Comparison of ENCODE assay signal across 32 cellular contexts in genomic region chr16:73599870-73600269, GRCh38.
DNase-seq lines count a peak whose midpoint lies in the region; ATAC-seq, FAIRE-seq and TF ChIP-seq lines count a peak whose summit lies in the region.
"Had no signal": no experiment of that assay in that cellular context is flagged by ENCODE, and none has a peak within 500 bp of the region (broad histone marks: within the 10 kb centered on the region; RNA-seq: fewer than 3 reads in every experiment).

No MANE protein-coding gene starts in this region.

- BruUV-seq in K562 (replicated peaks; lab: Mats Ljungman, UMichigan): no TSS peak

- no peak overlapping the region for H4K91ac ChIP-seq in H1 (replicated peaks; ENCODE audit: insufficient read length, low read length)

- DNase-seq in DMS 273 (lab: John Stamatoyannopoulos, UW; ENCODE audit: unreplicated experiment): peak; percentile 3
- DNase-seq in DMS 273 treated with DMSO at 0.1 percent for 48 hours (lab: John Stamatoyannopoulos, UW): no peak
- DNase-seq in K562 (ENCODE audit: extremely low read depth in 1 of 4, low spot score in 3 of 4): no peak
- no peak for DNase-seq in H1 (ENCODE audit: low read depth in 1 of 2, low spot score in 2 of 2)
- no peak for DNase-seq in OCI-M2 (lab: John Stamatoyannopoulos, UW; ENCODE audit: unreplicated experiment)
- no peak for DNase-seq in NCI-H2107 treated with DMSO at 0.1 percent for 48 hours (lab: John Stamatoyannopoulos, UW; ENCODE audit: unreplicated experiment)
- DNase-seq: 8988T; ACHN; AML-193; BE2C; C1 segment of cervical spinal cord; Caco-2; Calu3; CD4-positive, alpha-beta memory T cell; CD4-positive, alpha-beta T cell; CD4-positive, CD25-positive, alpha-beta regulatory T cell; CD8-positive, alpha-beta memory T cell; CD8-positive, alpha-beta T cell; COR-L47; DMS153; DMS53; DMS79; DMS79 treated with DMSO at 0.1 percent for 48 hours; DND-41; EL had no signal

- H4K20me1 ChIP-seq in K562 (replicated peaks; ENCODE audit: control insufficient read depth, insufficient read depth, low read length) (no peaks in the 10 kb centered on the region), H1 (replicated peaks in 1 of 2; ENCODE audit: control insufficient read depth in 1 of 2, insufficient read depth in 2 of 2, low read length in 2 of 2) (no peaks in the 10 kb centered on the region)
- H4K20me1 ChIP-seq: BLaER1; BLaER1 treated with 17β-estradiol and CSF1 and Interleukin-3, amounts not matched to agents 10 nM and 100 nM had no signal

- H3K27me3 ChIP-seq in K562 (ENCODE audit: control insufficient read depth in 2 of 2, insufficient read depth in 2 of 2, low read length in 2 of 2) (no peaks in the 10 kb centered on the region; a peak in 1 of 5 replicates), H1 (replicated peaks in 1 of 4; ENCODE audit: control insufficient read depth in 3 of 4, extremely low read depth in 1 of 4, insufficient read depth in 3 of 4, low read length in 3 of 4) (no peaks in the 10 kb centered on the region)
- H3K27me3 ChIP-seq: BE2C; BLaER1; BLaER1 treated with 17β-estradiol and CSF1 and Interleukin-3, amounts not matched to agents 10 nM and 100 nM had no signal

- no peak overlapping the region for H4K8ac ChIP-seq in H1 (ENCODE audit: extremely low read depth, insufficient read depth, low read length)

- no peak overlapping the region for H3K4me2 ChIP-seq in K562 (ENCODE audit: insufficient read depth, low read length)
- no peak overlapping the region for H3K4me2 ChIP-seq in H1 (ENCODE audit: insufficient read depth in 1 of 2, low read depth in 2 of 2, low read length in 2 of 2)
- H3K4me2 ChIP-seq: A549; BLaER1; BLaER1 treated with 17β-estradiol and CSF1 and Interleukin-3, amounts not matched to agents 10 nM and 100 nM had no signal

- no peak overlapping the region for H3K56ac ChIP-seq in H1 (replicated peaks; ENCODE audit: insufficient read length, low read depth, low read length)

- in situ Hi-C loops in K562 (cut with MboI): no loop called here

- no peaks in the 10 kb centered on the region for H3K79me2 ChIP-seq in K562 (ENCODE audit: control insufficient read depth, insufficient read depth, low read length)
- no peaks in the 10 kb centered on the region for H3K79me2 ChIP-seq in H1 (ENCODE audit: control insufficient read depth in 1 of 2, insufficient read depth in 2 of 2, low read length in 2 of 2)

- ATAC-seq in K562: no peak
- ATAC-seq: A549; CD8-positive, alpha-beta T cell had no signal

- no peaks in the 10 kb centered on the region for H3K9me1 ChIP-seq in K562 (ENCODE audit: control insufficient read depth, insufficient read depth, low read length)

- H2AFZ ChIP-seq in K562 (ENCODE audit: low read depth, low read length) (no peak overlapping the region), H1 (ENCODE audit: low read length) (no peak overlapping the region)

- H3K79me1 ChIP-seq in H1 (ENCODE audit: low read depth, low read length): no peaks in the 10 kb centered on the region

- no peak overlapping the region for H3K18ac ChIP-seq in H1 (ENCODE audit: extremely low read depth, low read length)

- H3K4me1 ChIP-seq in K562 (replicated peaks in 1 of 2; ENCODE audit: control insufficient read depth in 2 of 2, insufficient read depth in 2 of 2, low read length in 2 of 2): no peaks in the 10 kb centered on the region
- H3K4me1 ChIP-seq in H1 (replicated peaks in 1 of 4; ENCODE audit: control insufficient read depth in 3 of 4, insufficient read depth in 4 of 4, low read length in 3 of 4): peaks cover 0 to 2% (median under 1%) of the 10 kb centered on the region in 4 experiments; a peak in 3 of 7 replicates
- H3K4me1 ChIP-seq: A549; BE2C; BLaER1; BLaER1 treated with 17β-estradiol and CSF1 and Interleukin-3, amounts not matched to agents 10 nM and 100 nM had no signal

- H3K23ac ChIP-seq in H1 (ENCODE audit: insufficient read length): no peak overlapping the region

- TF ChIP-seq RAD21 in K562 (CRISPR knock-in tag; conservative IDR thresholded peaks at IDR 0.05 in 1 of 2, IDR thresholded peaks at IDR 0.05 in 1 of 2): no peak
- TF ChIP-seq RAD21 in H1 (IDR thresholded peaks at IDR 0.05 in 1 of 2, conservative IDR thresholded peaks at IDR 0.05 in 1 of 2; ENCODE audit: low read depth in 2 of 2, low read length in 2 of 2): no peak

- no peak overlapping the region for H2BK20ac ChIP-seq in H1 (ENCODE audit: low read length)

- H3K4ac ChIP-seq in H1 (replicated peaks; ENCODE audit: insufficient read length, low read depth, low read length): no peak overlapping the region

- FAIRE-seq in K562 (lab: Jason Lieb, UNC): no peak
- FAIRE-seq in H1 (lab: Jason Lieb, UNC): no peak
- FAIRE-seq: A204.1, A549, D721Med had no signal

- H3K9ac ChIP-seq in K562 (ENCODE audit: insufficient read depth in 1 of 2, low read depth in 2 of 2, low read length in 2 of 2) (no peak overlapping the region), H1 (replicated peaks in 1 of 4; ENCODE audit: extremely low read depth in 1 of 4, low read depth in 3 of 4, low read length in 3 of 4) (no peak overlapping the region)
- H3K9ac ChIP-seq: BLaER1; BLaER1 treated with 17β-estradiol and CSF1 and Interleukin-3, amounts not matched to agents 10 nM and 100 nM had no signal

- no peak overlapping the region for H2BK5ac ChIP-seq in H1 (ENCODE audit: low read depth, low read length)

- no peak overlapping the region for H3K27ac ChIP-seq in K562 (ENCODE audit: extremely low read depth, low read depth, low read length)
- no peak overlapping the region for H3K27ac ChIP-seq in H1 (ENCODE audit: low read depth, low read length)
- H3K27ac ChIP-seq: 22Rv1; A549; BLaER1; BLaER1 treated with 17β-estradiol and CSF1 and Interleukin-3, amounts not matched to agents 10 nM and 100 nM; C4-2B had no signal

- no peak overlapping the region for H3K4me3 ChIP-seq in K562
- H3K4me3 ChIP-seq in H1 (ENCODE audit: extremely low read depth in 1 of 4, insufficient read depth in 2 of 4, low read depth in 3 of 4, low read length in 4 of 4): no peak overlapping the region
- H3K4me3 ChIP-seq: A549; BLaER1; BLaER1 treated with 17β-estradiol and CSF1 and Interleukin-3, amounts not matched to agents 10 nM and 100 nM had no signal

- intact Hi-C loops in K562 (cut with micrococcal nuclease): no loop called here

- H2AK5ac ChIP-seq in H1 (ENCODE audit: low read depth, low read length): no peak overlapping the region

- 0% methylated on average over 2 of the region's 2 CpGs for WGBS in K562 (ENCODE audit: insufficient coverage, low coverage, missing lambda C conversion rate)
- 92% methylated on average over 2 of the region's 2 CpGs; no CpG with 5 or more reads in 1 of the 2 experiments for WGBS in H1 (ENCODE audit: extremely low coverage in 1 of 2, insufficient coverage in 1 of 2, insufficient read length in 1 of 2, insufficient replicate concordance in 2 of 2, low coverage in 1 of 2, low lambda C conversion rate in 2 of 2, missing lambda C conversion rate in 1 of 2), 2 experiments

- POLR2A ChIA-PET in K562 (lab: Yijun Ruan, JAX): interaction anchor here (0.6 kb wide), 1 partner anchor 266 kb away, joined by 3 read pairs; no protein-coding TSS in a partner anchor
- POLR2A ChIA-PET in H1 (lab: Charles Lee; ENCODE audit: partially characterized antibody): no interaction called here

- no peak overlapping the region for H2BK15ac ChIP-seq in H1 (ENCODE audit: low read length)

- no peaks in the 10 kb centered on the region for H3K9me3 ChIP-seq in K562 (replicated peaks; ENCODE audit: control insufficient read depth, insufficient read depth, low read depth, low read length)
- H3K9me3 ChIP-seq in H1 (ENCODE audit: insufficient read depth in 2 of 2, low read depth in 1 of 2, low read length in 1 of 2): no peaks in the 10 kb centered on the region
- H3K9me3 ChIP-seq: A549; BE2C; BLaER1; BLaER1 treated with 17β-estradiol and CSF1 and Interleukin-3, amounts not matched to agents 10 nM and 100 nM had no signal

- CTCF ChIA-PET in K562 (lab: Yijun Ruan, JAX; ENCODE audit: low intra/inter-chr PET ratio): no interaction called here
- CTCF ChIA-PET in H1 (lab: Charles Lee; ENCODE audit: partially characterized antibody): no interaction called here

- 0 out of 2 replicates have a peak overlapping the region, but pooled peaks have one; percentile 17 for H2BK12ac ChIP-seq in H1 (ENCODE audit: low read depth, low read length)

- no peak overlapping the region for H4K5ac ChIP-seq in H1 (ENCODE audit: insufficient read length, low read depth, low read length)

- no peak overlapping the region for H2BK120ac ChIP-seq in H1 (replicated peaks; ENCODE audit: low read depth, low read length)

- H3K36me3 ChIP-seq in K562 (ENCODE audit: control insufficient read depth, insufficient read depth, low read length) (no peaks in the 10 kb centered on the region), H1 (ENCODE audit: control insufficient read depth in 2 of 4, insufficient read depth in 4 of 4, low read length in 3 of 4) (no peaks in the 10 kb centered on the region)
- H3K36me3 ChIP-seq: BE2C; BLaER1; BLaER1 treated with 17β-estradiol and CSF1 and Interleukin-3, amounts not matched to agents 10 nM and 100 nM had no signal

- no peak for TF ChIP-seq POLR2A in K562 (conservative IDR thresholded peaks at IDR 0.05)
- no peak for TF ChIP-seq POLR2A in H1 (IDR thresholded peaks at IDR 0.05; ENCODE audit: control extremely low read depth in 1 of 2, low read depth in 2 of 2, low read length in 2 of 2)

- TF ChIP-seq CTCF in K562 (IDR thresholded peaks at IDR 0.05 in 2 of 3, conservative IDR thresholded peaks at IDR 0.05 in 1 of 3; ENCODE audit: insufficient read depth in 2 of 3, low read depth in 1 of 3, low read length in 3 of 3) (no peak), H1 (IDR thresholded peaks at IDR 0.05; ENCODE audit: control extremely low read depth in 1 of 3, insufficient read depth in 1 of 3, low read depth in 1 of 3, low read length in 3 of 3) (no peak)

- H3K23me2 ChIP-seq in H1 (ENCODE audit: low read depth, low read length): no peaks in the 10 kb centered on the region

- TF ChIP-seq EP300 in K562 (IDR thresholded peaks at IDR 0.05; ENCODE audit: low read length): no peak
- TF ChIP-seq EP300 in H1 (IDR thresholded peaks at IDR 0.05; ENCODE audit: borderline replicate concordance in 1 of 2, low read depth in 2 of 2, low read length in 2 of 2): no peak

- no peak overlapping the region for H3K14ac ChIP-seq in H1 (ENCODE audit: insufficient read length)

TF ChIP-seq in K562, 482 proteins besides CTCF, POLR2A, EP300 and RAD21:
- TF ChIP-seq NFIX (CRISPR knock-in tag; IDR thresholded peaks at IDR 0.05; ENCODE audit: low read depth) (peak; percentile 58), STAG1 (CRISPR knock-in tag; IDR thresholded peaks at IDR 0.05; ENCODE audit: borderline replicate concordance) (no peak), NFIC (IDR thresholded peaks at IDR 0.05) (peak; percentile 86)

TF ChIP-seq in H1, 55 proteins besides CTCF, POLR2A, EP300 and RAD21 (continues in another document):
- TF ChIP-seq KDM4A (IDR thresholded peaks at IDR 0.05; ENCODE audit: low read depth, low read length, severe bottlenecking) (no peak), SIX5 (IDR thresholded peaks at IDR 0.05; ENCODE audit: low read depth, low read length) (no peak), CBX5 (IDR thresholded peaks at IDR 0.05; ENCODE audit: low read depth, low read length) (no peak), CEBPB (IDR thresholded peaks at IDR 0.05; ENCODE audit: low read depth, low read length) (no peak), BACH1 (IDR thresholded peaks at IDR 0.05; ENCODE audit: low read length) (no peak), CBX8 (IDR thresholded peaks at IDR 0.05; ENCODE audit: borderline replicate concordance, low read depth, low read length) (no peak)
